Comparison of ENCODE assay signal across 13 cellular contexts in genomic region chr18:47345996-47346395, GRCh38.
DNase-seq lines count a peak whose midpoint lies in the region; ATAC-seq lines count a peak whose summit lies in the region.
"Had no signal": no experiment of that assay in that cellular context is flagged by ENCODE, and none has a peak within 500 bp of the region (broad histone marks: within the 10 kb centered on the region; RNA-seq: fewer than 3 reads in every experiment).

No MANE protein-coding gene starts in this region.

- peak; percentile 54 for DNase-seq in NCI-H1092 (lab: John Stamatoyannopoulos, UW)
- peak; percentile 94 for DNase-seq in NCI-H1105 treated with DMSO at 0.1 percent for 48 hours (lab: John Stamatoyannopoulos, UW)
- DNase-seq in NCI-H69 (lab: John Stamatoyannopoulos, UW): peak; percentile 83
- peak; percentile 2 for DNase-seq in pons (ENCODE audit: low spot score)
- DNase-seq in activated T-cell treated with anti-CD3 and anti-CD28 coated beads, Interleukin-2, amount 50 U/mL, for 1 hour: no peak
- DNase-seq in UCSD-AML1 (lab: John Stamatoyannopoulos, UW; ENCODE audit: unreplicated experiment): no peak
- DNase-seq: CD8-positive, alpha-beta T cell; DMS153; DMS79; GDM1 had no signal

- ATAC-seq in HG02588 (IDR thresholded peaks at IDR 0.05; ENCODE audit: unreplicated experiment): no peak
- ATAC-seq: CD8-positive, alpha-beta T cell; GM23338; HepG2 had no signal

Comparison
In these comparisons a context has a peak if more than half of its experiments do, and no peak if none do; other contexts are left out.
1. DNase-seq: peak in NCI-H1092 (single experiment), NCI-H1105 treated with DMSO at 0.1 percent for 48 hours (single experiment), NCI-H69 (single experiment) and pons (single experiment); none in activated T-cell treated with anti-CD3 and anti-CD28 coated beads, Interleukin-2, amount 50 U/mL, for 1 hour (single experiment) and UCSD-AML1 (single experiment).